21 cellular contexts compared by ENCODE assay signal in the genomic region with DNA sequence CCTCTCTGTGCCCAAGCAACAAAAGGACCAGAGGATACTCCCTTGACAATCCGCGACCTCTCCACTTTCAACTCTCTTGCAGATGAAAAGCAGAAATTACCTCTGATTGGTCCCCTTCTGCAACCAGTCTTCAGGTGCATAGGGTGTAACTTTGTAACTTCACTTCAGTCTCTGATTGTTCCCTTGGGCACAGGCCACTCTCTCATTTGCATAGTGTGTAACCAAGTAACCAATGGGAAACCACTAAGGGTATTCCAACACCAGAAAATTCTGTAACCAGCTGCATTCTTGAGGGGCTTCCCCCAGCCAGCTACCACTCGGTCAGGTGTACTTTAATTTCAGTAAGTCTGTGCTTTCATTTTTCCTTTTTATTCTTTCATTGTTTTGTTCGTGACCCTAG. TPM values are rescaled to one million over a fixed set of nuclear protein-coding genes. Genes with fewer than 3 reads are reported as not detected.
A peak's percentile ranks its signal among the peaks of the same experiment; 100 is the strongest.
DNase-seq lines count a peak whose midpoint lies in the region; ATAC-seq and TF ChIP-seq lines count a peak whose summit lies in the region.
"Had no signal": no experiment of that assay in that cellular context is flagged by ENCODE, and none has a peak within 500 bp of the region (broad histone marks: within the 10 kb centered on the region; RNA-seq: fewer than 3 reads in every experiment).

No MANE protein-coding gene starts in this region.

- peak overlapping the region in 3 of 6 donors; percentile 5 to 76 (median 15) for H3K27ac Mint-ChIP-seq in naive B cell
- H3K27ac Mint-ChIP-seq: activated CD4-positive, alpha-beta T cell treated with anti-CD3 and anti-CD28 coated beads for 36 hours; activated naive CD4-positive, alpha-beta T cell treated with anti-CD3 and anti-CD28 coated beads, Interleukin-2, amount 50 U/mL, for 72 hours; activated T-helper 17 cell treated with anti-CD3 and anti-CD28 coated beads, Interleukin-2, amount 50 U/mL, for 72 hours; CD4-positive, alpha-beta T cell; neural progenitor cell had no signal

- peak overlapping the region in 5 of 8 donors; percentile 15 to 78 (median 57) for H3K4me3 Mint-ChIP-seq in naive B cell
- H3K4me3 Mint-ChIP-seq: activated CD4-positive, alpha-beta T cell treated with anti-CD3 and anti-CD28 coated beads for 36 hours; activated T-helper 17 cell treated with anti-CD3 and anti-CD28 coated beads, Interleukin-2, amount 50 U/mL, for 72 hours; CD4-positive, alpha-beta T cell; neural progenitor cell had no signal

- peaks cover 32 to 42% (median 37%) of the 10 kb centered on the region in 3 donors for H3K4me1 Mint-ChIP-seq in naive B cell
- H3K4me1 Mint-ChIP-seq: neural progenitor cell had no signal

- peaks cover 32 to 63% (median 61%) of the 10 kb centered on the region in 3 donors for H3K27me3 Mint-ChIP-seq in naive B cell

- ATAC-seq in GM19023 (IDR thresholded peaks at IDR 0.05; ENCODE audit: unreplicated experiment) = peak; percentile 72
- peak; percentile 52 for ATAC-seq in HG02642 (IDR thresholded peaks at IDR 0.05; ENCODE audit: poor library complexity, unreplicated experiment)
- ATAC-seq in naive B cell (ENCODE audit: low read depth in 2 of 2) = peak; percentile 83 to 91
- ATAC-seq: activated CD4-positive, alpha-beta T cell treated with anti-CD3 and anti-CD28 coated beads for 36 hours; activated naive CD4-positive, alpha-beta T cell treated with anti-CD3 and anti-CD28 coated beads, Interleukin-2, amount 50 U/mL, for 72 hours; activated T-helper 17 cell treated with anti-CD3 and anti-CD28 coated beads, Interleukin-2, amount 50 U/mL, for 72 hours; HepG2; PC-3 had no signal

- DNase-seq in RPMI8226 (peak; percentile 11), naive B cell (peak; percentile 41), HCEC 1CT (no peak), head of caudate nucleus (no peak), GM10248 (ENCODE audit: extremely low spot score) (no peak)
- DNase-seq: activated CD4-positive, alpha-beta T cell treated with anti-CD3 and anti-CD28 coated beads for 36 hours; activated CD8-positive, alpha-beta memory T cell treated with anti-CD3 and anti-CD28 coated beads, Interleukin-2, amount 50 U/mL, for 4 hours; CD4-positive, alpha-beta T cell; NCI-H1105; NCI-H2029 treated with DMSO at 0.1 percent for 48 hours; NCI-H345; PC-3; SJCRH30; T-helper 1 cell had no signal

- TF ChIP-seq CTCF in GM10248 (IDR thresholded peaks at IDR 0.05; ENCODE audit: control extremely low read depth, extremely low read depth, low read depth, missing control alignments) = no peak

- peaks cover 0 to 8% of the 10 kb centered on the region in 2 donors for H3K36me3 Mint-ChIP-seq in naive B cell
- H3K36me3 Mint-ChIP-seq: activated naive CD4-positive, alpha-beta T cell treated with anti-CD3 and anti-CD28 coated beads, Interleukin-2, amount 50 U/mL, for 72 hours; neural progenitor cell had no signal

- CTCF ChIA-PET in GM10248 (lab: Yijun Ruan, JAX) = interaction anchor here (0.8 to 1.2 kb wide), 2 partner anchors 12 to 13 kb away, joined by 3 to 4 read pairs; no protein-coding TSS in a partner anchor

- intact Hi-C loops in head of caudate nucleus (cut with DNase I) = no loop called here

- POLR2A ChIA-PET in GM10248 (lab: Yijun Ruan, JAX) = no interaction called here

- H3K9me3 Mint-ChIP-seq in naive B cell = peaks cover 0 to 3% (median 0%) of the 10 kb centered on the region in 7 donors
- H3K9me3 Mint-ChIP-seq: activated naive CD4-positive, alpha-beta T cell treated with anti-CD3 and anti-CD28 coated beads, Interleukin-2, amount 50 U/mL, for 72 hours; activated T-helper 17 cell treated with anti-CD3 and anti-CD28 coated beads, Interleukin-2, amount 50 U/mL, for 72 hours; CD4-positive, alpha-beta T cell; neural progenitor cell had no signal

RNA-seq across cellular contexts. Expression of a gene that starts 4.4 kb away (rescaled TPM):
- polyA plus RNA-seq in naive B cell (ENCODE audit: low read depth in 6 of 6) = not detected
- polyA plus RNA-seq: hepatocyte, HepG2 had no signal

RNA-seq across cellular contexts. Expression of a gene that starts 39.2 kb away (rescaled TPM):
- not detected for polyA plus RNA-seq in naive B cell (ENCODE audit: low read depth in 6 of 6)

Comparison
In these comparisons a context has a peak if more than half of its experiments do, and no peak if none do; other contexts are left out.
1. DNase-seq: peak in RPMI8226 (single experiment) and naive B cell (single experiment); none in HCEC 1CT (single experiment), head of caudate nucleus (0 of 42) and GM10248 (single experiment).
2. Peak in every context shown above with its lines, with median percentiles within 50 percentile points of each other: ATAC-seq.